7 cellular contexts compared by ENCODE assay signal in the genomic region with DNA sequence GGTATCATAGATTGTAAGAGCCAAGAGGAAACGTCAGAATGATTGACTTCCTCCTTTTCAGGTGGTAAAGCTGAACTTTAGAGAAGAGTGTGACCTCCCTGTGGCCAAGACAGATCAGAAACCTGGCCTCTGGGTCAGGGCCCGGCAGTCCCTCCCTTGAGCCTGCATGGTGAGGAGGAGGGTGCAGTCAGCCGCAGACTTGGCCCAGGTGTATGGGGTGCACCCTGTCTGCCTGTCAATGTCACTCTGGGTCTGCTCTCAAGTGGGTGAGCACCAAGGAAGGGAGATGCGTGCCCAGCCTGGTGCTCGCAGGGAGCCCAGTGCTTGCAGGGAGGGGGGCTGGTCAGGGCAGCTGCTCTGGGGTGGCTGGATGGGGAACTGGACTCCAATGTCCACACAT.
"Had no signal": no experiment of that assay in that cellular context is flagged by ENCODE, and none has a peak within 500 bp of the region (broad histone marks: within the 10 kb centered on the region; RNA-seq: fewer than 3 reads in every experiment).

No MANE protein-coding gene starts in this region.

- ATAC-seq: HCT116, K562 had no signal

- H2AFZ ChIP-seq: GM23248 had no signal

- H3K4me3 ChIP-seq: GM23248, HAP-1, K562 had no signal

- H3K4me3 Mint-ChIP-seq: HFFc6 had no signal

- H3K27ac Mint-ChIP-seq: HFFc6 had no signal

- DNase-seq: GM23248, GOT3, HFFc6, IMR-90 had no signal

- H3K27ac ChIP-seq: GM23248 had no signal

- H3K36me3 ChIP-seq: HAP-1 had no signal

- H3K4me1 ChIP-seq: HAP-1 had no signal

- H3K9me3 ChIP-seq: HAP-1 had no signal
